ENCODE assay signal across 9 cellular contexts in the genomic region with DNA sequence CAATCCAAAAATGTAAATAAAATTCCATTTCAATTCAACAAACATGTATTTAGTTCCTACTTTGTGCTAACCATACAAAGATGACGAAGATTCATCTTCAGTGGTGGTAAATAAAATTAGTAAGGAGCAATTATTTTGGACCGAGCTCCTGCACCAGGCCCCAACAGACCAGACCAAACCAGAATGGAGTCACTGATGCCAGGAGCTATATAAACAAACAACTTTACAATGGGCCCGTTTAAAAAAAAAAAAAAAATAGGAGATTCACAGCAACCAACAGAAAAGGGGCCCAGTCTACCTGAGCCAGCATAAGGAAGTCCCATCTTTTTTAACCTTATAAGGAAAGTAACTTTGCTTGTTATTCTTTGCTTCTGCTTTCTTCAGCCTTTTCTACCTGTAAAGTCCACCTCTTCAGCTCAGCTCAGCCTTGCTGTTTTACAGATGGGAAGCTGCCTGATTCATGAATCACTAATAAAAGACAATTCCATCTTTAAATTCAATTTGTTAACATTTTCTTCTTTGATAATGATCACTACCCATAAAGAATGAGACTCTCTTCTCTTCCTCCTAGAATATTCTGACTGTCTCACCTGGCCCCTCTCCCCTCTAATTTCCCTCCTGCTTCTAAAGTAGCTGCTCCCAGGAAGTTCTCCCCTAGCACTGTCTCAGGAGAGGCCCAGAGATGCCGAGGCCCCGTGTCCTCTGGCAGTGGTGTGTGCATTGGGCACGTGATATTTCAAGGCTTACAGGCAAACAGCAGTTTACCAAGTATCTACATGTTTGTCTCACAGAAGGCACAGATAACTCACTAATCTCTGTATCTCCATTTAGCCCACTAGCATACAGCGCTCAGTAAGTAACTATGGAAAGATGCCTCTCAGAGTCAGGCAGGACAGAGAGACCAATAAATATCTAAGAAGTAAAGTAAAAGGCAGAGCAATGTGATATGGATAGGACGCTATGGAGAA. TPM values are rescaled to one million over a fixed set of nuclear protein-coding genes. Genes with fewer than 3 reads are reported as not detected.
DNase-seq lines count a peak whose midpoint lies in the region; TF ChIP-seq lines count a peak whose summit lies in the region.
"Had no signal": no experiment of that assay in that cellular context is flagged by ENCODE, and none has a peak within 500 bp of the region (broad histone marks: within the 10 kb centered on the region; RNA-seq: fewer than 3 reads in every experiment).

No MANE protein-coding gene starts in this region.

- no peaks in the 10 kb centered on the region for H3K79me2 ChIP-seq in GM23248 (ENCODE audit: insufficient read depth)

- H3K36me3 ChIP-seq in GM23248 (ENCODE audit: low read depth) (no peaks in the 10 kb centered on the region), duodenal mucosa (ENCODE audit: control insufficient read depth in 1 of 2, insufficient read depth in 2 of 2, low read length in 2 of 2) (no peaks in the 10 kb centered on the region), neutrophil (no peaks in the 10 kb centered on the region)

- in situ Hi-C loops in GM23248 (cut with MboI) = no loop called here

- no peaks in the 10 kb centered on the region; the same call in 1 of the 2 replicates for H3F3A ChIP-seq in GM23248 (ENCODE audit: insufficient read depth)

- H3K27me3 ChIP-seq in GM23248 (replicated peaks; ENCODE audit: insufficient read depth) (no peaks in the 10 kb centered on the region), duodenal mucosa (ENCODE audit: control insufficient read depth in 1 of 2, insufficient read depth in 2 of 2, low read length in 2 of 2) (no peaks in the 10 kb centered on the region), neutrophil (no peaks in the 10 kb centered on the region)

- peaks cover 14% of the 10 kb centered on the region; the same call in 1 of the 2 replicates for H3K4me1 ChIP-seq in GM23248 (ENCODE audit: insufficient read depth)
- peaks cover 66 to 72% of the 10 kb centered on the region in 2 donors for H3K4me1 ChIP-seq in duodenal mucosa (ENCODE audit: control insufficient read depth in 1 of 2, insufficient read depth in 2 of 2, low read length in 2 of 2)
- peaks cover 78 to 91% of the 10 kb centered on the region in 2 experiments for H3K4me1 ChIP-seq in neutrophil (ENCODE audit: control insufficient read depth in 1 of 2, insufficient read depth in 1 of 2, low read depth in 1 of 2, low read length in 1 of 2)

- no peaks in the 10 kb centered on the region for H3K9me2 ChIP-seq in GM23248 (ENCODE audit: insufficient read depth)

- DNase-seq in GM23248 = no peak
- peak; percentile 97 for DNase-seq in NCI-H2029 (lab: John Stamatoyannopoulos, UW)
- DNase-seq in NCI-H2227 treated with DMSO at 0.1 percent for 48 hours (lab: John Stamatoyannopoulos, UW) = no peak
- no peak for DNase-seq in mesenteric fat pad (ENCODE audit: low spot score)
- DNase-seq in EL = no peak
- DNase-seq in hepatic stellate cell (ENCODE audit: low spot score) = no peak

- H4K20me1 ChIP-seq in GM23248 (ENCODE audit: insufficient read depth) = no peaks in the 10 kb centered on the region

- H3K4me3 ChIP-seq in GM23248 = no peak overlapping the region
- no peak overlapping the region for H3K4me3 ChIP-seq in duodenal mucosa (ENCODE audit: low read depth in 1 of 2, low read length in 2 of 2)
- peak overlapping the region in 1 of 2 experiments; percentile 62 for H3K4me3 ChIP-seq in neutrophil (ENCODE audit: low read depth in 1 of 2, low read length in 1 of 2)

- 76 to 80% methylated on average over 8 of the region's 8 CpGs for WGBS in GM23248 (ENCODE audit: low coverage in 1 of 2, low lambda C conversion rate in 2 of 2, missing lambda C conversion rate in 2 of 2), 2 experiments

- no peak overlapping the region for H3K4me2 ChIP-seq in GM23248 (ENCODE audit: unreplicated experiment)

- 0 out of 2 replicates have a peak overlapping the region, but pooled peaks have one; percentile 23 for H2AFZ ChIP-seq in GM23248

- no peak for TF ChIP-seq CTCF in neutrophil (IDR thresholded peaks at IDR 0.05)

- no peaks in the 10 kb centered on the region for H3K9me3 ChIP-seq in GM23248 (ENCODE audit: low read depth)
- no peaks in the 10 kb centered on the region for H3K9me3 ChIP-seq in duodenal mucosa (ENCODE audit: control insufficient read depth in 1 of 2, low read length in 2 of 2)
- H3K9me3 ChIP-seq in neutrophil = no peaks in the 10 kb centered on the region

- H3K9ac ChIP-seq in GM23248 (no peak overlapping the region), duodenal mucosa (ENCODE audit: low read depth in 1 of 2, low read length in 2 of 2) (no peak overlapping the region)

- H3K27ac ChIP-seq in GM23248 = no peak overlapping the region
- H3K27ac ChIP-seq in duodenal mucosa (ENCODE audit: low read depth, low read length) = peak overlapping the region; percentile 27
- H3K27ac ChIP-seq in neutrophil = peak overlapping the region; percentile 92

RNA-seq across cellular contexts. Expression of gene MBOAT1, which starts 8.4 kb away (rescaled TPM):
- 4.0 and 7.0 TPM in 2 replicates for total RNA-seq in GM23248 (2014; rRNA removed; shearing (Covaris generic))
- 1.7 and 1.8 TPM in 2 replicates for polyA plus RNA-seq in GM23248 (2016; fragmentation: Nextera tagmentation; extraction: Ambion mirVana)
- total RNA-seq in mesenteric fat pad = 6.3 TPM
- polyA plus RNA-seq: neural cell had no signal
